In the genomic region with DNA sequence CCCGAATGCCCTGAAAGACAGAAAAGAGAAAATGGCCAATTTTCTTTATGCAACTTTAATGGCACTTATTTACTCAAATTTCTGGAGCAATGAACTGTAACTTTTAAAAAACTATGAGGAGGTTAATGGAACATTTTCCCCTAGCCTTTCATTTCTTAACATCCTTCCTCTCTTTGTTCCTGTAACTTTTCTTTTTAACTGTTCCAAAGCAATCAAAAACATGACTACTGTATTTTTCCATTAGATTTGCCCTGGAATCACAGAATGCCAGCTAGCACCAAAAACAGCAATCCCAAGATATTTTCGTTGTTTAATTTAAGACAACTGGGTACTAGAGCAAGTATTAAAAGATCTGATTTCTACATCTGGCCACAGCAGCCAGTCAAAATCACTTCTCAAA, we compare ENCODE assay signal across 10 cellular contexts. TPM values are rescaled to one million over a fixed set of nuclear protein-coding genes. Genes with fewer than 3 reads are reported as not detected.
DNase-seq lines count a peak whose midpoint lies in the region; ATAC-seq and TF ChIP-seq lines count a peak whose summit lies in the region.
"Had no signal": no experiment of that assay in that cellular context is flagged by ENCODE, and none has a peak within 500 bp of the region (broad histone marks: within the 10 kb centered on the region; RNA-seq: fewer than 3 reads in every experiment).

No MANE protein-coding gene starts in this region.

- H3K4me1 ChIP-seq in adipocyte (ENCODE audit: control insufficient read depth, insufficient read depth, low read length): peaks cover 77% of the 10 kb centered on the region
- peaks cover 86% of the 10 kb centered on the region for H3K4me1 ChIP-seq in lower lobe of right lung
- peaks cover 84% of the 10 kb centered on the region for H3K4me1 ChIP-seq in suprapubic skin

- 11% methylated on average over 2 of the region's 2 CpGs for WGBS in suprapubic skin

- H3K36me3 ChIP-seq in adipocyte (ENCODE audit: control insufficient read depth, insufficient read depth, low read length, severe bottlenecking) (peaks cover 8% of the 10 kb centered on the region), lower lobe of right lung (no peaks in the 10 kb centered on the region), suprapubic skin (no peaks in the 10 kb centered on the region)
- H3K36me3 ChIP-seq: cardiac muscle cell had no signal

- no peaks in the 10 kb centered on the region for H3K9me3 Mint-ChIP-seq in activated T-cell treated with anti-CD3 and anti-CD28 coated beads, Interleukin-2, amount 50 U/mL, for 4 hours

- H3K4me3 Mint-ChIP-seq in activated T-cell treated with anti-CD3 and anti-CD28 coated beads, Interleukin-2, amount 50 U/mL, for 4 hours: peak overlapping the region; percentile 88

- intact Hi-C loops in lower lobe of right lung (cut with DNase I): no loop called here

- peak overlapping the region; percentile 82 for H3K9ac ChIP-seq in adipocyte (ENCODE audit: low read length)

- ATAC-seq in activated T-cell treated with anti-CD3 and anti-CD28 coated beads, Interleukin-2, amount 50 U/mL, for 4 hours: no peak
- no peak for ATAC-seq in lower lobe of right lung
- ATAC-seq in GM18873 (IDR thresholded peaks at IDR 0.05; ENCODE audit: low FRiP score, unreplicated experiment): no peak

- H3K9me3 ChIP-seq in adipocyte (ENCODE audit: control insufficient read depth, low read length) (no peaks in the 10 kb centered on the region), lower lobe of right lung (no peaks in the 10 kb centered on the region), suprapubic skin (no peaks in the 10 kb centered on the region)

- H3K27me3 ChIP-seq in adipocyte (replicated peaks; ENCODE audit: control insufficient read depth, insufficient read depth, low read length) (no peaks in the 10 kb centered on the region), lower lobe of right lung (ENCODE audit: low read depth) (no peaks in the 10 kb centered on the region), suprapubic skin (no peaks in the 10 kb centered on the region)
- H3K27me3 ChIP-seq: cardiac muscle cell had no signal

- peaks cover 21% of the 10 kb centered on the region for H3K36me3 Mint-ChIP-seq in activated T-cell treated with anti-CD3 and anti-CD28 coated beads, Interleukin-2, amount 50 U/mL, for 4 hours (ENCODE audit: insufficient read depth)

- TF ChIP-seq CTCF in lower lobe of right lung (IDR thresholded peaks at IDR 0.05): no peak
- no peak for TF ChIP-seq CTCF in suprapubic skin (IDR thresholded peaks at IDR 0.05)

- H3K27ac ChIP-seq in lower lobe of right lung (peak overlapping the region; percentile 62), suprapubic skin (peak overlapping the region; percentile 73)
- H3K27ac ChIP-seq: cardiac muscle cell had no signal

- H3K27me3 Mint-ChIP-seq in activated T-cell treated with anti-CD3 and anti-CD28 coated beads, Interleukin-2, amount 50 U/mL, for 4 hours (ENCODE audit: low read depth): no peaks in the 10 kb centered on the region

- H3K4me1 Mint-ChIP-seq in activated T-cell treated with anti-CD3 and anti-CD28 coated beads, Interleukin-2, amount 50 U/mL, for 4 hours (ENCODE audit: low read depth): peaks cover 76% of the 10 kb centered on the region

- TF ChIP-seq EP300 in suprapubic skin (IDR thresholded peaks at IDR 0.05): no peak

- no peak for TF ChIP-seq POLR2A in suprapubic skin (IDR thresholded peaks at IDR 0.05)

- H3K4me3 ChIP-seq in adipocyte (ENCODE audit: low read length) (peak overlapping the region; percentile 75), lower lobe of right lung (peak overlapping the region; percentile 33), suprapubic skin (peak overlapping the region; percentile 14)
- H3K4me3 ChIP-seq: cardiac muscle cell had no signal

- DNase-seq in activated T-cell treated with anti-CD3 and anti-CD28 coated beads, Interleukin-2, amount 50 U/mL, for 4 hours: no peak
- DNase-seq in activated T-cell treated with anti-CD3 and anti-CD28 coated beads, Interleukin-2, amount 50 U/mL, for 48 hours: no peak
- DNase-seq in adipocyte (ENCODE audit: low read depth): no peak
- DNase-seq in lower lobe of right lung: no peak
- DNase-seq in suprapubic skin (ENCODE audit: low spot score in 2 of 2): no peak
- DNase-seq in NCI-H446 (lab: John Stamatoyannopoulos, UW): no peak
- no peak for DNase-seq in NCI-H1048 (lab: John Stamatoyannopoulos, UW)
- DNase-seq: mesendoderm had no signal

RNA-seq across cellular contexts. Expression of a gene that starts 3.8 kb away (rescaled TPM):
- 100 to 1,000 TPM; 241 to 281 (median 267) TPM for total RNA-seq in activated T-cell treated with anti-CD3 and anti-CD28 coated beads, Interleukin-2, amount 50 U/mL, for 4 hours
- 147 TPM for total RNA-seq in lower lobe of right lung
- total RNA-seq in suprapubic skin: 10 to 100 TPM; 69.4 to 92.4 (median 76.8) TPM

RNA-seq across cellular contexts. Expression of a gene that starts 59.6 kb away (rescaled TPM):
- total RNA-seq in activated T-cell treated with anti-CD3 and anti-CD28 coated beads, Interleukin-2, amount 50 U/mL, for 4 hours: 100 to 1,000 TPM; 365 to 525 (median 419) TPM
- total RNA-seq in lower lobe of right lung (5.5 TPM), suprapubic skin (100 to 1,000 TPM in 1 of 4 donors, 10 to 100 TPM in 3; 26.0 to 124 (median 74.1) TPM)

Comparison
In these comparisons a context has a peak if more than half of its experiments do, and no peak if none do; other contexts are left out.
1. H3K4me3 ChIP-seq: peak in every context shown above with its lines; median percentile 75 in adipocyte; 33 in lower lobe of right lung; 14 in suprapubic skin.